Comparison of ENCODE assay signal across 34 cellular contexts in genomic region chr11:90646266-90646665, GRCh38.
"Had no signal": no experiment of that assay in that cellular context is flagged by ENCODE, and none has a peak within 500 bp of the region (broad histone marks: within the 10 kb centered on the region; RNA-seq: fewer than 3 reads in every experiment).

No MANE protein-coding gene starts in this region.

- H3K4me1 ChIP-seq: adrenal gland, body of pancreas, breast epithelium had no signal

- H3K4me3 ChIP-seq: adrenal gland, body of pancreas, breast epithelium had no signal

- DNase-seq: activated B cell treated with CpG ODN at 0.5 μM for 24 hours; activated CD4-positive, alpha-beta memory T cell treated with anti-CD3 and anti-CD28 coated beads for 36 hours; activated CD4-positive, alpha-beta T cell treated with anti-CD3 and anti-CD28 coated beads for 4 hours; activated CD4-positive, alpha-beta T cell treated with anti-CD3 and anti-CD28 coated beads, Interleukin-2, amount 10 ng/mL, durations not matched to agents 24 days and 14 days; activated CD4-positive, alpha-beta T cell treated with anti-CD3 and anti-CD28 coated beads, Interleukin-2, amount 50 U/mL, for 1 hour; activated CD4-positive, alpha-beta T cell treated with anti-CD3 and anti-CD28 coated beads, Interleukin-2, amount 50 U/mL, for 4 hours; activated CD4-positive, CD25-positive, alpha-beta regulatory T cell treated with anti-CD3 and anti-CD28 coated beads, Interleukin-2, amount 50 U/mL, for 72 hours; activated CD8-positive, alpha-beta memory T cell treated with anti-CD3 and anti-CD28 coated beads, Interleukin-2, amount 50 U/mL, for 4 hours; activated CD8-positive, alpha-beta T cell treated with anti-CD3 and anti-CD28 coated beads for 36 hours; activated effector memory CD4-positive, alpha-beta T cell treated with anti-CD3 and anti-CD28 coated beads, Interleukin-2, amount 50 U/mL, for 16 hours; activated gamma-delta T cell treated with Interleukin-2 at 50 U/mL for 16 hours; activated naive CD4-positive, alpha-beta T cell; activated naive CD4-positive, alpha-beta T cell treated with anti-CD3 and anti-CD28 coated beads for 36 hours; activated naive CD4-positive, alpha-beta T cell treated with anti-CD3 and anti-CD28 coated beads, Interleukin-2, amount 50 U/mL, for 16 hours; activated naive CD8-positive, alpha-beta T cell treated with anti-CD3 and anti-CD28 coated beads for 36 hours; activated T-cell treated with anti-CD3 and anti-CD28 coated beads for 4 hours; activated T-cell treated with anti-CD3 and anti-CD28 coated beads, Interleukin-2, amount 50 U/mL, for 1 hour; activated T-cell treated with anti-CD3 and anti-CD28 coated beads, Interleukin-2, amount 50 U/mL, for 4 hours; activated T-cell treated with anti-CD3 and anti-CD28 coated beads, Interleukin-2, amount 50 U/mL, for 72 hours; adrenal gland; amniotic stem cell; aorta; body of pancreas; brain microvascular endothelial cell; central memory CD4-positive, alpha-beta T cell; T-cell; T-helper 17 cell; T1000 had no signal

- H3K36me3 ChIP-seq: adrenal gland, brain microvascular endothelial cell, breast epithelium had no signal

- H3K27ac ChIP-seq: adrenal gland, body of pancreas, brain microvascular endothelial cell, breast epithelium, VCaP had no signal

- H3K9me3 ChIP-seq: adrenal gland, body of pancreas, breast epithelium had no signal

- FAIRE-seq: astrocyte, TTC549 had no signal

- ATAC-seq: activated CD8-positive, alpha-beta T cell treated with anti-CD3 and anti-CD28 coated beads for 36 hours; activated naive CD4-positive, alpha-beta T cell treated with anti-CD3 and anti-CD28 coated beads, Interleukin-2, amount 50 U/mL, for 72 hours; activated T-cell treated with anti-CD3 and anti-CD28 coated beads, Interleukin-2, amount 50 U/mL, for 4 hours; activated T-cell treated with anti-CD3 and anti-CD28 coated beads, Interleukin-2, amount 50 U/mL, for 72 hours; activated T-helper 17 cell treated with anti-CD3 and anti-CD28 coated beads, Interleukin-2, amount 50 U/mL, for 72 hours; body of pancreas; T-cell; T-helper 17 cell had no signal

- H3K27me3 ChIP-seq: adrenal gland, body of pancreas, brain microvascular endothelial cell, breast epithelium had no signal
